Comparison of ENCODE assay signal across 12 cellular contexts in genomic region chr11:10323793-10324170, GRCh38. TPM values are rescaled to one million over a fixed set of nuclear protein-coding genes. Genes with fewer than 3 reads are reported as not detected.
DNase-seq lines count a peak whose midpoint lies in the region; ATAC-seq, FAIRE-seq and TF ChIP-seq lines count a peak whose summit lies in the region.
"Had no signal": no experiment of that assay in that cellular context is flagged by ENCODE, and none has a peak within 500 bp of the region (broad histone marks: within the 10 kb centered on the region; RNA-seq: fewer than 3 reads in every experiment).

No MANE protein-coding gene starts in this region.

- no peak for FAIRE-seq in endothelial cell of umbilical vein (lab: Jason Lieb, UNC)
- FAIRE-seq: bronchial epithelial cell had no signal

- no peaks in the 10 kb centered on the region for H3K9me1 ChIP-seq in endothelial cell of umbilical vein (replicated peaks; ENCODE audit: control insufficient read depth, extremely low read depth, insufficient read depth, low read length)

- H3K27ac ChIP-seq in Panc1 (ENCODE audit: low read length) (peak overlapping the region; percentile 90), endothelial cell of umbilical vein (ENCODE audit: insufficient read depth, low read depth, low read length) (no peak overlapping the region), muscle layer of duodenum (ENCODE audit: low read length) (peak overlapping the region; percentile 47)

- H3K27me3 ChIP-seq in Panc1 (ENCODE audit: control insufficient read depth, insufficient read depth, low read length) (no peaks in the 10 kb centered on the region), endothelial cell of umbilical vein (ENCODE audit: control insufficient read depth in 2 of 2, insufficient read depth in 2 of 2, low read length in 2 of 2) (no peaks in the 10 kb centered on the region), muscle layer of duodenum (ENCODE audit: low read depth, low read length) (no peaks in the 10 kb centered on the region)
- H3K27me3 ChIP-seq: testis had no signal

- POLR2A ChIA-PET in Panc1 (lab: Charles Lee) (interaction anchor here (0.6 to 0.8 kb wide), 2 partner anchors 9 to 19 kb away, joined by 3 to 11 read pairs; partner anchors contain the start of gene ADM), endothelial cell of umbilical vein (lab: Charles Lee) (interaction anchor here (1.1 to 1.6 kb wide), 3 partner anchors 18 to 43 kb away, joined by 3 to 6 read pairs (median 4); partner anchors contain the start of gene ADM)

- H3K79me2 ChIP-seq in endothelial cell of umbilical vein (ENCODE audit: control insufficient read depth, insufficient read depth, low read length): no peaks in the 10 kb centered on the region

- H3K9ac ChIP-seq in endothelial cell of umbilical vein (replicated peaks; ENCODE audit: extremely low read depth, insufficient read depth, low read length): no peak overlapping the region

- peak; percentile 43 for DNase-seq in AG10803 (ENCODE audit: low read depth)
- DNase-seq in Panc1 (ENCODE audit: low read depth, low spot score): no peak
- DNase-seq in endothelial cell of umbilical vein (ENCODE audit: low read depth, low spot score): peak; percentile 68
- DNase-seq in stimulated activated CD4-positive, alpha-beta T cell treated with anti-CD3 and anti-CD28 coated beads, Interleukin-4, amount 100 ng/mL, for 24 hours: no peak
- no peak for DNase-seq in stimulated activated CD4-positive, alpha-beta T cell treated with anti-CD3 and anti-CD28 coated beads, Interleukin-1b, Interleukin-23, amount 100 ng/mL, for 48 hours
- DNase-seq: stimulated activated CD4-positive, alpha-beta T cell treated with anti-CD3 and anti-CD28 coated beads, Interleukin-12 subunit alpha, Interleukin-12 subunit beta, amount 100 ng/mL, for 4 hours; testis had no signal

- BruUV-seq in Panc1 (replicated peaks; lab: Mats Ljungman, UMichigan) (no TSS peak), endothelial cell of umbilical vein (replicated peaks; lab: Mats Ljungman, UMichigan) (no TSS peak)

- H3K4me1 ChIP-seq in Panc1 (ENCODE audit: control insufficient read depth, insufficient read depth, low read length) (peaks cover 82% of the 10 kb centered on the region), endothelial cell of umbilical vein (ENCODE audit: control insufficient read depth, extremely low read depth, insufficient read depth, low read length) (peaks cover 64% of the 10 kb centered on the region), muscle layer of duodenum (ENCODE audit: control insufficient read depth in 1 of 2, insufficient read depth in 2 of 2, low read length in 2 of 2) (peaks cover 17 to 18% of the 10 kb centered on the region in 2 donors)

- intact Hi-C loops in Panc1 (cut with micrococcal nuclease; ENCODE audit: unreplicated experiment) (loop anchor here (5.0 to 10.0 kb wide), 3 partner anchors 414 to 709 kb away; no protein-coding TSS in a partner anchor), endothelial cell of umbilical vein (cut with micrococcal nuclease) (loop anchor here (1.0 to 10.0 kb wide), 11 partner anchors 15 to 1309 kb away; no protein-coding TSS in a partner anchor)

- H3K4me3 ChIP-seq in AG10803 (ENCODE audit: low read length): no peak overlapping the region
- no peak overlapping the region for H3K4me3 ChIP-seq in Panc1 (ENCODE audit: low read depth in 2 of 2, low read length in 2 of 2)
- no peak overlapping the region for H3K4me3 ChIP-seq in endothelial cell of umbilical vein (replicated peaks in 1 of 3; ENCODE audit: insufficient read depth in 1 of 3, low read depth in 1 of 3, low read length in 3 of 3)
- no peak overlapping the region for H3K4me3 ChIP-seq in muscle layer of duodenum (ENCODE audit: low read depth in 1 of 2, low read length in 2 of 2)
- H3K4me3 ChIP-seq: lung, testis had no signal

- no peaks in the 10 kb centered on the region for H4K20me1 ChIP-seq in endothelial cell of umbilical vein (replicated peaks; ENCODE audit: control insufficient read depth, extremely low read depth, insufficient read depth, low read length)

- H3K9me3 ChIP-seq in Panc1 (ENCODE audit: control insufficient read depth, insufficient read depth, low read depth, low read length): no peaks in the 10 kb centered on the region
- H3K9me3 ChIP-seq in endothelial cell of umbilical vein (replicated peaks; ENCODE audit: control insufficient read depth, insufficient read depth, low read length): no peaks in the 10 kb centered on the region
- no peaks in the 10 kb centered on the region for H3K9me3 ChIP-seq in muscle layer of duodenum (ENCODE audit: control insufficient read depth in 1 of 2, low read length in 2 of 2)
- H3K9me3 ChIP-seq: testis had no signal

- dilution Hi-C loops in endothelial cell of umbilical vein (cut with MboI; ENCODE audit: extremely low pct_ligation_motif_present, low sequenced_read_pairs): no loop called here

- in situ Hi-C loops in Panc1 (cut with HindIII; ENCODE audit: low pct_unique_long_range_greater_than_20kb, low sequenced_read_pairs): loop anchor here (25.0 kb wide), 2 partner anchors 461 to 736 kb away; no protein-coding TSS in a partner anchor

- ATAC-seq in Panc1 (peak; percentile 35; the same call in 1 of the 2 replicates), HG02642 (IDR thresholded peaks at IDR 0.05; ENCODE audit: poor library complexity, unreplicated experiment) (no peak), HG02610 (IDR thresholded peaks at IDR 0.05; ENCODE audit: unreplicated experiment) (no peak)

- TF ChIP-seq POLR2A in endothelial cell of umbilical vein (IDR thresholded peaks at IDR 0.05; ENCODE audit: low read depth, low read length): no peak

- no peak overlapping the region for H3K4me2 ChIP-seq in endothelial cell of umbilical vein (ENCODE audit: insufficient read depth, low read length)

- no peaks in the 10 kb centered on the region for H3K36me3 ChIP-seq in Panc1 (ENCODE audit: control insufficient read depth, insufficient read depth, low read length)
- H3K36me3 ChIP-seq in endothelial cell of umbilical vein (ENCODE audit: control insufficient read depth in 2 of 2, extremely low read depth in 1 of 2, insufficient read depth in 2 of 2, low read length in 2 of 2): no peaks in the 10 kb centered on the region
- no peaks in the 10 kb centered on the region for H3K36me3 ChIP-seq in muscle layer of duodenum (ENCODE audit: control insufficient read depth in 1 of 2, insufficient read depth in 2 of 2, low read length in 2 of 2)

- TF ChIP-seq CTCF in AG10803 (conservative IDR thresholded peaks at IDR 0.05; ENCODE audit: low read length) (no peak), Panc1 (IDR thresholded peaks at IDR 0.05) (no peak), endothelial cell of umbilical vein (IDR thresholded peaks at IDR 0.05; ENCODE audit: extremely low read depth in 1 of 2, insufficient read depth in 1 of 2, low read depth in 1 of 2, low read length in 2 of 2) (no peak)

- CTCF ChIA-PET in Panc1 (lab: Charles Lee): interaction anchor here (0.5 to 1.3 kb wide), 4 partner anchors 29 to 252 kb away, joined by 3 to 17 read pairs (median 4); no protein-coding TSS in a partner anchor
- CTCF ChIA-PET in endothelial cell of umbilical vein (lab: Charles Lee): interaction anchor here (0.6 to 8.8 kb wide), 16 partner anchors 9 to 817 kb away, joined by 3 to 203 read pairs (median 4); partner anchors contain the start of gene ADM

- no peak overlapping the region for H2AFZ ChIP-seq in endothelial cell of umbilical vein (ENCODE audit: low read depth, low read length)

TF ChIP-seq in endothelial cell of umbilical vein, 7 proteins besides CTCF, POLR2A, EP300 and RAD21:
- peak; percentile 68 for TF ChIP-seq GATA2 (IDR thresholded peaks at IDR 0.05; ENCODE audit: insufficient read depth, insufficient read length, low read depth, low read length)
- TF ChIP-seq FOS (IDR thresholded peaks at IDR 0.05; ENCODE audit: borderline replicate concordance, insufficient read depth, low read length): no peak
- no peak for TF ChIP-seq EZH2 (IDR thresholded peaks at IDR 0.05; ENCODE audit: borderline replicate concordance, low read depth, low read length, severe bottlenecking)
- TF ChIP-seq JUN (IDR thresholded peaks at IDR 0.05; ENCODE audit: borderline replicate concordance, insufficient read depth, insufficient read length, low read depth): no peak

RNA-seq across cellular contexts. Expression of gene ADM, which starts 18.9 kb away (rescaled TPM):
- total RNA-seq in Panc1 (2021; ENCODE audit: unreplicated experiment) (263 TPM), endothelial cell of umbilical vein (36.7 and 45.3 TPM in 2 replicates)
- polyA plus RNA-seq in Panc1 (2012; ENCODE audit: insufficient read length): 316 TPM
- polyA plus RNA-seq in endothelial cell of umbilical vein: 40.0 and 55.5 TPM in 2 replicates
- 38.6 and 41.8 TPM in 2 replicates for polyA plus RNA-seq in endothelial cell of umbilical vein (2011; cell fraction: cytosol; rRNA removed)
- polyA plus RNA-seq in endothelial cell of umbilical vein (2011; cell fraction: nucleus; rRNA removed): 49.5 and 61.8 TPM in 2 replicates
- 35.5 and 48.4 TPM in 2 replicates for polyA plus RNA-seq in endothelial cell of umbilical vein (2012)
- polyA minus RNA-seq in endothelial cell of umbilical vein: 40.7 and 47.6 TPM in 2 replicates
- 33.7 TPM for polyA minus RNA-seq in endothelial cell of umbilical vein (2011; cell fraction: cytosol; rRNA and poly(A)+ RNA removed)
- polyA minus RNA-seq in endothelial cell of umbilical vein (2011; cell fraction: nucleus; rRNA and poly(A)+ RNA removed): 21.9 and 33.6 TPM in 2 replicates

RNA-seq across cellular contexts. Expression of gene SBF2, which starts 29.8 kb away (rescaled TPM):
- total RNA-seq in Panc1 (2021; ENCODE audit: unreplicated experiment) (65.0 TPM), endothelial cell of umbilical vein (36.7 and 42.4 TPM in 2 replicates)
- polyA plus RNA-seq in Panc1 (2012; ENCODE audit: insufficient read length): 30.9 TPM
- polyA plus RNA-seq in endothelial cell of umbilical vein: 15.4 and 17.3 TPM in 2 replicates
- polyA plus RNA-seq in endothelial cell of umbilical vein (2011; cell fraction: cytosol; rRNA removed): 19.9 and 24.1 TPM in 2 replicates
- polyA plus RNA-seq in endothelial cell of umbilical vein (2011; cell fraction: nucleus; rRNA removed): 53.1 and 58.4 TPM in 2 replicates
- 17.9 and 19.2 TPM in 2 replicates for polyA plus RNA-seq in endothelial cell of umbilical vein (2012)
- 58.1 and 80.1 TPM in 2 replicates for polyA minus RNA-seq in endothelial cell of umbilical vein
- polyA minus RNA-seq in endothelial cell of umbilical vein (2011; cell fraction: cytosol; rRNA and poly(A)+ RNA removed): 18.7 TPM
- 85.3 and 127 TPM in 2 replicates for polyA minus RNA-seq in endothelial cell of umbilical vein (2011; cell fraction: nucleus; rRNA and poly(A)+ RNA removed)

Comparison
In these comparisons a context has a peak if more than half of its experiments do, and no peak if none do; other contexts are left out.
1. DNase-seq: peak in AG10803 (single experiment) and endothelial cell of umbilical vein (single experiment); none in Panc1 (single experiment), stimulated activated CD4-positive, alpha-beta T cell treated with anti-CD3 and anti-CD28 coated beads, Interleukin-4, amount 100 ng/mL, for 24 hours (single experiment) and stimulated activated CD4-positive, alpha-beta T cell treated with anti-CD3 and anti-CD28 coated beads, Interleukin-1b, Interleukin-23, amount 100 ng/mL, for 48 hours (single experiment).